Comparison of ENCODE assay signal across 18 cellular contexts in the genomic region with DNA sequence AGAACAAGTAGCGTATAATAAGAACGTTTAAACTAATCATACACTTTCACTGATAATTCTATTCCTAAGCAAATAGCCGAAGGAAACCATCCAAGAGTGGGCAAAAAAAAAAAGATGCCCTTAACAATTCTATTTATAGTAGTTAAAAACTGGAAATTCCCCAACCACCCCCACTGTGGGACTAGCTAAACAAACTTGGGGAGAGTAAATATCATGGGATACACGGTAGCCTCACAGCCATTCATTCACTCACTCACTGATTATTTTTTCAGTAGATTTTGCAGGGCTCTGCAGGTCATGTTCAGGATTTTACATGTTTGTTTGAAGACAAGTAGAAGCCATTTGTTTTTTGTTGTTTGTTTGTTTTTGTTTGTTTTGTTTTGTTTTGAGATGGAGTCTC.
"Had no signal": no experiment of that assay in that cellular context is flagged by ENCODE, and none has a peak within 500 bp of the region (broad histone marks: within the 10 kb centered on the region; RNA-seq: fewer than 3 reads in every experiment).

No MANE protein-coding gene starts in this region.

- H3K9me3 Mint-ChIP-seq: IgD-negative memory B cell had no signal

- DNase-seq: Kasumi-1, MM.1S, NCI-H1092 treated with DMSO at 0.1 percent for 48 hours, NCI-H1436, NCI-H187, NCI-H2029, NCI-H2081 treated with DMSO at 0.1 percent for 48 hours, NCI-H2171, NCI-H226, NCI-H524, NCI-H526 treated with DMSO at 0.1 percent for 48 hours, NCI-H774, Right ventricle myocardium superior, RPMI8226 had no signal

- H3K27ac ChIP-seq: KMS-11 had no signal

- H3K4me3 ChIP-seq: K562 had no signal

- H3K27me3 Mint-ChIP-seq: IgD-negative memory B cell had no signal

- H3K9ac ChIP-seq: KMS-11 had no signal

- H3K4me3 Mint-ChIP-seq: IgD-negative memory B cell had no signal

- H3K27ac Mint-ChIP-seq: IgD-negative memory B cell had no signal

- H3K4me2 ChIP-seq: KMS-11 had no signal

- ATAC-seq: HepG2, K562 had no signal
